12 cellular contexts compared by ENCODE assay signal in the genomic region with DNA sequence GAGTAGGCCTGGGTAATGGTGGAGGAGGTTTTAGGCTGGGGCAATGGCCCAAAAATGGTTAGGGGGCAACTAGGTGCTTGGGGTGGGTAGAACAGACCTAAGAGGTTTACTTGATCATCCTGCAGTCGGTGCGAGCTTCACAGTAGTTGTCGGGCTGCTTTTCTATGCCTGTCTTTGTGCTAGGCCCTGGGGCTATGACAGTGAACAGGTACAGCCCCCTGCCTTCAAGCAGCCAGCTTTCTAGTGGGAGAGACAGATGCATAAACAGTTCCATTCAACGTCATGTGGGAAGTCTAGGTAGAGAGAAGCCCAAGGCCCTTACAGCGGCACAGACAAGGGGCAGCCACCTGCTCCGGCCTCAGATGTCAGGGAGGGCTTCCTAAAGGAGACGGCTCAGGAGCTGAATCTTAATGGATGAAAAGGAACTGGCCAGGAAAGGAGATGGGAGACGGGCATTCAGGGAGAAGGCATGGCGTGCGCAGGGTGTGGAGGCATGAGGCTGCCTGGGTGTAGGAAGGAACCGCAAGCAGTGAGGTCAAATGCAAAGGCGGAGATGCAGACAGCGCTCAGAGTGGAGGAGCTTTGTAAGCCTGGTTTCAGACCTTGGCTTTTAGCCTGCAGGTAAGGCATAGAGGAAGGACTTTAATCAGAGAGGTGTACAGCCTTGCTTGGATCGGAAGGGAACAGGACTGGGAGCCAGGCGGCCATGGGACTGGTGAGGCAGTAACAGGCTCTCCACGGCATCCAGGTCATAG. TPM values are rescaled to one million over a fixed set of nuclear protein-coding genes. Genes with fewer than 3 reads are reported as not detected.
DNase-seq lines count a peak whose midpoint lies in the region; ATAC-seq, FAIRE-seq and TF ChIP-seq lines count a peak whose summit lies in the region.
"Had no signal": no experiment of that assay in that cellular context is flagged by ENCODE, and none has a peak within 500 bp of the region (broad histone marks: within the 10 kb centered on the region; RNA-seq: fewer than 3 reads in every experiment).

No MANE protein-coding gene starts in this region.

- H3K4me2 ChIP-seq in A549 (0 out of 3 replicates have a peak overlapping the region, but pooled peaks have one; percentile 20), neural progenitor cell (no peak overlapping the region)

- H3K4me3 ChIP-seq in A549 (no peak overlapping the region), HUES6 (ENCODE audit: low read depth, low read length) (peak overlapping the region; percentile 8; the same call in 1 of the 2 replicates), neural progenitor cell (no peak overlapping the region)

- H3K27me3 Mint-ChIP-seq in endothelial cell (ENCODE audit: unreplicated experiment) = peaks cover 11% of the 10 kb centered on the region
- peaks cover 8% of the 10 kb centered on the region for H3K27me3 Mint-ChIP-seq in neural progenitor cell (ENCODE audit: insufficient read depth, low read depth)

- POLR2A ChIA-PET in A549 (lab: Yijun Ruan, JAX) = interaction anchor here (0.6 kb wide), 1 partner anchor 79 kb away, joined by 5 read pairs; no protein-coding TSS in a partner anchor

- H2AFZ ChIP-seq in neural progenitor cell (replicated peaks) = no peak overlapping the region

- H3K9ac ChIP-seq in HUES6 (ENCODE audit: low read length) = peak overlapping the region; percentile 71
- no peak overlapping the region for H3K9ac ChIP-seq in neural progenitor cell

- H3K36me3 Mint-ChIP-seq in endothelial cell (ENCODE audit: low read depth, unreplicated experiment) (peaks cover 4% of the 10 kb centered on the region), neural progenitor cell (peaks cover 4% of the 10 kb centered on the region)

- TF ChIP-seq RAD21 in A549 (conservative IDR thresholded peaks at IDR 0.05 in 1 of 2, IDR thresholded peaks at IDR 0.05 in 1 of 2) = no peak

- no peaks in the 10 kb centered on the region for H3K9me3 Mint-ChIP-seq in endothelial cell (ENCODE audit: unreplicated experiment)
- H3K9me3 Mint-ChIP-seq in neural progenitor cell = no peaks in the 10 kb centered on the region
- H3K9me3 Mint-ChIP-seq: activated naive CD4-positive, alpha-beta T cell treated with anti-CD3 and anti-CD28 coated beads for 36 hours; T-helper 1 cell treated with Interleukin-12 subunit alpha and Interleukin-12 subunit beta and Interleukin-4 antibody, amounts not matched to agents 30 μg/mL and 1 μg/mL, for 36 hours had no signal

- DNase-seq in A549 (ENCODE audit: low read depth in 1 of 2, low spot score in 1 of 2) = no peak
- DNase-seq in endothelial cell (ENCODE audit: low spot score) = no peak
- DNase-seq in neural progenitor cell (ENCODE audit: low spot score) = no peak
- no peak for DNase-seq in NCI-H524 treated with DMSO at 0.1 percent for 48 hours (lab: John Stamatoyannopoulos, UW)
- DNase-seq in D721Med (ENCODE audit: insufficient read length, low spot score) = no peak
- DNase-seq: activated naive CD4-positive, alpha-beta T cell treated with anti-CD3 and anti-CD28 coated beads for 36 hours; stimulated activated CD4-positive, alpha-beta T cell treated with anti-CD3 and anti-CD28 coated beads, Interleukin-4, amount 100 ng/mL, for 1 hour had no signal

- H3K4me1 ChIP-seq in A549 (peaks cover 69% of the 10 kb centered on the region), HUES6 (ENCODE audit: control insufficient read depth, insufficient read depth, low read length) (peaks cover 79% of the 10 kb centered on the region), neural progenitor cell (peaks cover 38% of the 10 kb centered on the region)

- no peak for TF ChIP-seq EP300 in A549 (IDR thresholded peaks at IDR 0.05)

- peak overlapping the region; percentile 99 for H3K27ac Mint-ChIP-seq in endothelial cell (ENCODE audit: unreplicated experiment)
- H3K27ac Mint-ChIP-seq in neural progenitor cell = peak overlapping the region; percentile 2
- H3K27ac Mint-ChIP-seq: activated naive CD4-positive, alpha-beta T cell treated with anti-CD3 and anti-CD28 coated beads for 36 hours; T-helper 1 cell treated with Interleukin-12 subunit alpha and Interleukin-12 subunit beta and Interleukin-4 antibody, amounts not matched to agents 30 μg/mL and 1 μg/mL, for 36 hours had no signal

- TF ChIP-seq CTCF in A549 (IDR thresholded peaks at IDR 0.05) (no peak), endothelial cell (IDR thresholded peaks at IDR 0.05; ENCODE audit: unreplicated experiment) (no peak), neural progenitor cell (IDR thresholded peaks at IDR 0.05) (no peak), D721Med (IDR thresholded peaks at IDR 0.05; ENCODE audit: insufficient read depth, missing control alignments) (no peak)

- H3K4me3 Mint-ChIP-seq in endothelial cell (ENCODE audit: unreplicated experiment) (peak overlapping the region; percentile 73), neural progenitor cell (no peak overlapping the region)
- H3K4me3 Mint-ChIP-seq: activated naive CD4-positive, alpha-beta T cell treated with anti-CD3 and anti-CD28 coated beads for 36 hours; T-helper 1 cell treated with Interleukin-12 subunit alpha and Interleukin-12 subunit beta and Interleukin-4 antibody, amounts not matched to agents 30 μg/mL and 1 μg/mL, for 36 hours had no signal

- H3K36me3 ChIP-seq in HUES6 (ENCODE audit: control insufficient read depth, insufficient read depth, low read length) (no peaks in the 10 kb centered on the region), neural progenitor cell (no peaks in the 10 kb centered on the region)

- H3K79me2 ChIP-seq in neural progenitor cell (ENCODE audit: low read depth) = peaks cover 55% of the 10 kb centered on the region

- peak overlapping the region in 1 of 2 experiments; percentile 74; a peak in 3 of 6 replicates for H3K27ac ChIP-seq in A549
- no peak overlapping the region for H3K27ac ChIP-seq in HUES6 (ENCODE audit: low read depth, low read length)
- H3K27ac ChIP-seq in neural progenitor cell = no peak overlapping the region

- peaks cover 72% of the 10 kb centered on the region for H3K4me1 Mint-ChIP-seq in endothelial cell (ENCODE audit: unreplicated experiment)
- H3K4me1 Mint-ChIP-seq in neural progenitor cell = peaks cover 62% of the 10 kb centered on the region

- FAIRE-seq in A549 (lab: Jason Lieb, UNC) = no peak
- no peak for FAIRE-seq in D721Med (lab: Jason Lieb, UNC)

- WGBS in A549 (ENCODE audit: missing lambda C conversion rate) = 96% methylated on average over 13 of the region's 16 CpGs

- CTCF ChIA-PET in A549 (lab: Yijun Ruan, JAX) = interaction anchor here (1.4 to 2.5 kb wide), 2 partner anchors 31 to 69 kb away, joined by 3 to 13 read pairs; no protein-coding TSS in a partner anchor

- TF ChIP-seq POLR2A in A549 (IDR thresholded peaks at IDR 0.05; ENCODE audit: low read length) = no peak

- H3K9me3 ChIP-seq in A549 (no peaks in the 10 kb centered on the region), HUES6 (ENCODE audit: control insufficient read depth, insufficient read depth, low read depth, low read length) (no peaks in the 10 kb centered on the region), neural progenitor cell (ENCODE audit: low read depth) (no peaks in the 10 kb centered on the region)

- H3F3A ChIP-seq in neural progenitor cell (ENCODE audit: low read depth) = peaks cover 48% of the 10 kb centered on the region

- H3K27me3 ChIP-seq in HUES6 (ENCODE audit: control insufficient read depth, insufficient read depth, low read length) (peaks cover 6% of the 10 kb centered on the region; the same call in 1 of the 2 replicates), neural progenitor cell (peaks cover 19% of the 10 kb centered on the region)

- ATAC-seq in A549 (no peak), HG02588 (IDR thresholded peaks at IDR 0.05; ENCODE audit: unreplicated experiment) (no peak), HG03439 (IDR thresholded peaks at IDR 0.05; ENCODE audit: unreplicated experiment) (no peak)
- ATAC-seq: Panc1 had no signal

- H4K20me1 ChIP-seq in neural progenitor cell (ENCODE audit: low read depth) = peaks cover 61% of the 10 kb centered on the region

TF ChIP-seq in A549, 52 proteins besides CTCF, POLR2A, EP300 and RAD21 (continues in another document):
- TF ChIP-seq, protein P1, sequence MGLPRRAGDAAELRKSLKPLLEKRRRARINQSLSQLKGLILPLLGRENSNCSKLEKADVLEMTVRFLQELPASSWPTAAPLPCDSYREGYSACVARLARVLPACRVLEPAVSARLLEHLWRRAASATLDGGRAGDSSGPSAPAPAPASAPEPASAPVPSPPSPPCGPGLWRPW (IDR thresholded peaks at IDR 0.05) = no peak
- no peak for TF ChIP-seq FOSL2 (IDR thresholded peaks at IDR 0.05)
- TF ChIP-seq FOSL2 (CRISPR knock-in tag; IDR thresholded peaks at IDR 0.05) = no peak
- TF ChIP-seq HOXB13 (CRISPR knock-in tag; IDR thresholded peaks at IDR 0.05; ENCODE audit: low read depth) = no peak
- TF ChIP-seq, protein P2, sequence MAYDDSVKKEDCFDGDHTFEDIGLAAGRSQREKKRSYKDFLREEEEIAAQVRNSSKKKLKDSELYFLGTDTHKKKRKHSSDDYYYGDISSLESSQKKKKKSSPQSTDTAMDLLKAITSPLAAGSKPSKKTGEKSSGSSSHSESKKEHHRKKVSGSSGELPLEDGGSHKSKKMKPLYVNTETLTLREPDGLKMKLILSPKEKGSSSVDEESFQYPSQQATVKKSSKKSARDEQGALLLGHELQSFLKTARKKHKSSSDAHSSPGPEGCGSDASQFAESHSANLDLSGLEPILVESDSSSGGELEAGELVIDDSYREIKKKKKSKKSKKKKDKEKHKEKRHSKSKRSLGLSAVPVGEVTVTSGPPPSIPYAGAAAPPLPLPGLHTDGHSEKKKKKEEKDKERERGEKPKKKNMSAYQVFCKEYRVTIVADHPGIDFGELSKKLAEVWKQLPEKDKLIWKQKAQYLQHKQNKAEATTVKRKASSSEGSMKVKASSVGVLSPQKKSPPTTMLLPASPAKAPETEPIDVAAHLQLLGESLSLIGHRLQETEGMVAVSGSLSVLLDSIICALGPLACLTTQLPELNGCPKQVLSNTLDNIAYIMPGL (CRISPR knock-in tag; IDR thresholded peaks at IDR 0.05; ENCODE audit: borderline replicate concordance) = no peak
- no peak for TF ChIP-seq RFX5 (IDR thresholded peaks at IDR 0.05)

RNA-seq across cellular contexts. Expression of gene CTIF, which starts 6.0 kb away (rescaled TPM):
- polyA plus RNA-seq in A549 (2011; rRNA removed) = 14.6 and 17.0 TPM in 2 replicates
- 12.5 and 15.6 TPM in 2 replicates for polyA plus RNA-seq in A549 (2012; cell fraction: cytosol; rRNA removed)
- 55.4 and 60.4 TPM in 2 replicates for polyA plus RNA-seq in A549 (2012; cell fraction: nucleus; rRNA removed)
- 23.0 to 30.0 TPM (median 24.7 TPM) in 3 replicates for polyA plus RNA-seq in A549 (2017; fragmentation: RNase III; extraction: RNeasy Plus Mini Kit Qiagen cat#74134 plus additional on column Dnase treatment)
- 18.0 and 26.5 TPM in 2 replicates for polyA minus RNA-seq in A549 (2011; rRNA and poly(A)+ RNA removed)
- 51.5 TPM for total RNA-seq in endothelial cell (ENCODE audit: unreplicated experiment)
- total RNA-seq in neural progenitor cell (ENCODE audit: low replicate concordance) = 14.7 and 17.6 TPM in 2 replicates
